13 cellular contexts compared by ENCODE assay signal in genomic region chr17:72603346-72604242, GRCh38.
DNase-seq lines count a peak whose midpoint lies in the region; ATAC-seq and TF ChIP-seq lines count a peak whose summit lies in the region.
"Had no signal": no experiment of that assay in that cellular context is flagged by ENCODE, and none has a peak within 500 bp of the region (broad histone marks: within the 10 kb centered on the region; RNA-seq: fewer than 3 reads in every experiment).

No MANE protein-coding gene starts in this region.

- H3K27ac ChIP-seq in ACC112 (ENCODE audit: low read depth, low read length): peak overlapping the region; percentile 99
- no peak overlapping the region for H3K27ac ChIP-seq in H9 (ENCODE audit: insufficient read length, low read depth, low read length)
- H3K27ac ChIP-seq in SJSA1: peak overlapping the region; percentile 37
- no peak overlapping the region for H3K27ac ChIP-seq in thyroid gland
- H3K27ac ChIP-seq: ovary, uterus had no signal

- H3K4me1 Mint-ChIP-seq in H9: peaks cover 24 to 30% of the 10 kb centered on the region in 2 experiments
- H3K4me1 Mint-ChIP-seq in stimulated activated memory B cell treated with anti-CD40 and anti-IgM and Interleukin-4, amounts not matched to agents 10 μg/mL and 1 μg/mL and 100 μg/mL, for 72 hours: no peaks in the 10 kb centered on the region

- DNase-seq in H9 (no peak), SJSA1 (ENCODE audit: low read depth in 1 of 2, low spot score in 2 of 2) (no peak), glomerular visceral epithelial cell (ENCODE audit: extremely low spot score) (peak; percentile 90), NCI-H1092 treated with DMSO at 0.1 percent for 48 hours (lab: John Stamatoyannopoulos, UW) (no peak), thyroid gland (no peak), germinal center (ENCODE audit: low spot score) (no peak)
- DNase-seq: activated naive CD4-positive, alpha-beta T cell; BE2C; NCI-H1092; ovary; uterus had no signal

- no peak overlapping the region for H3K23ac ChIP-seq in H9 (ENCODE audit: insufficient read length, low read depth, low read length)

- H3K9me3 ChIP-seq in H9 (ENCODE audit: control insufficient read depth, low read depth, low read length) (no peaks in the 10 kb centered on the region), SJSA1 (replicated peaks) (peaks cover 3% of the 10 kb centered on the region; the same call in 1 of the 2 replicates), thyroid gland (no peaks in the 10 kb centered on the region)
- H3K9me3 ChIP-seq: BE2C, ovary, uterus had no signal

- TF ChIP-seq POLR2A in thyroid gland (IDR thresholded peaks at IDR 0.05): no peak

- H3K9ac ChIP-seq in H9 (ENCODE audit: extremely low read depth, insufficient read length, low read length): no peak overlapping the region

- H3K4me3 Mint-ChIP-seq in H9: no peak overlapping the region; a peak in 1 of 5 replicates
- no peak overlapping the region for H3K4me3 Mint-ChIP-seq in stimulated activated memory B cell treated with anti-CD40 and anti-IgM and Interleukin-4, amounts not matched to agents 10 μg/mL and 1 μg/mL and 100 μg/mL, for 72 hours

- H3K79me2 ChIP-seq in ACC112 (ENCODE audit: control insufficient read depth, insufficient read depth, low read length, unreplicated experiment): no peaks in the 10 kb centered on the region
- no peaks in the 10 kb centered on the region for H3K79me2 ChIP-seq in H9 (ENCODE audit: insufficient read depth, low read length)

- H2BK5ac ChIP-seq in H9 (ENCODE audit: insufficient read length, low read length): no peak overlapping the region

- H4K91ac ChIP-seq in H9 (ENCODE audit: insufficient read length, low read depth, low read length): no peak overlapping the region

- H4K20me1 ChIP-seq in H9 (ENCODE audit: control insufficient read depth, insufficient read depth, insufficient read length): no peaks in the 10 kb centered on the region

- no peaks in the 10 kb centered on the region for H3K79me1 ChIP-seq in H9 (ENCODE audit: insufficient read depth, low read depth, low read length, poor library complexity, severe bottlenecking)

- peak overlapping the region; percentile 1 for H3K4me2 ChIP-seq in H9 (ENCODE audit: insufficient read depth, insufficient read length, low read length)

- H3K27me3 ChIP-seq in ACC112 (ENCODE audit: insufficient read depth, low read length) (no peaks in the 10 kb centered on the region), H9 (ENCODE audit: insufficient read depth, low read length) (no peaks in the 10 kb centered on the region), SJSA1 (replicated peaks) (no peaks in the 10 kb centered on the region), thyroid gland (no peaks in the 10 kb centered on the region)
- H3K27me3 ChIP-seq: BE2C, ovary, uterus had no signal

- H2AK5ac ChIP-seq in H9 (ENCODE audit: insufficient read length, low read length): no peak overlapping the region

- no peak overlapping the region for H2BK15ac ChIP-seq in H9 (ENCODE audit: low read depth, low read length)

- H3T11ph ChIP-seq in H9 (ENCODE audit: low read length): no peak overlapping the region

- no peaks in the 10 kb centered on the region; a peak in 1 of 7 replicates for H3K36me3 Mint-ChIP-seq in H9 (ENCODE audit: insufficient read depth in 1 of 3, low read depth in 3 of 3)
- H3K36me3 Mint-ChIP-seq in stimulated activated memory B cell treated with anti-CD40 and anti-IgM and Interleukin-4, amounts not matched to agents 10 μg/mL and 1 μg/mL and 100 μg/mL, for 72 hours: no peaks in the 10 kb centered on the region

- H3K36me3 ChIP-seq in ACC112 (ENCODE audit: insufficient read depth, low read length) (no peaks in the 10 kb centered on the region), SJSA1 (no peaks in the 10 kb centered on the region), thyroid gland (no peaks in the 10 kb centered on the region)
- H3K36me3 ChIP-seq: BE2C, ovary, uterus had no signal

- H3K4me3 ChIP-seq in ACC112 (ENCODE audit: low read depth, low read length): peak overlapping the region; percentile 39
- H3K4me3 ChIP-seq in SJSA1: no peak overlapping the region
- H3K4me3 ChIP-seq in thyroid gland (replicated peaks in 1 of 3): no peak overlapping the region
- H3K4me3 ChIP-seq: ovary, uterus had no signal

- H2BK20ac ChIP-seq in H9 (ENCODE audit: low read depth, low read length, poor library complexity, severe bottlenecking): no peak overlapping the region

- H2BK120ac ChIP-seq in H9 (ENCODE audit: low read depth, low read length, poor library complexity, severe bottlenecking): no peak overlapping the region

- H3K14ac ChIP-seq in H9 (ENCODE audit: insufficient read depth, low read length): no peak overlapping the region

- no peaks in the 10 kb centered on the region for H3K23me2 ChIP-seq in H9 (ENCODE audit: insufficient read length, low read depth, low read length, poor library complexity, severe bottlenecking)

- no peak overlapping the region for H3K4ac ChIP-seq in H9 (ENCODE audit: low read depth, low read length)

- no peak overlapping the region for H4K8ac ChIP-seq in H9 (replicated peaks; ENCODE audit: insufficient read length, low read depth, low read length)

- H3K4me1 ChIP-seq in ACC112 (ENCODE audit: control insufficient read depth, insufficient read depth, low read length, unreplicated experiment) (peaks cover 45% of the 10 kb centered on the region), H9 (ENCODE audit: insufficient read depth, low read length) (0 out of 2 replicates have a peak, but pooled peaks cover under 1% of the 10 kb centered on the region), SJSA1 (replicated peaks) (peaks cover 42% of the 10 kb centered on the region), thyroid gland (no peaks in the 10 kb centered on the region)
- H3K4me1 ChIP-seq: BE2C, uterus had no signal

- H2BK12ac ChIP-seq in H9 (ENCODE audit: insufficient read length, low read depth, low read length): no peak overlapping the region

- no peak overlapping the region for H4K5ac ChIP-seq in H9 (ENCODE audit: insufficient read length, low read depth, low read length)

- no CpG with 5 or more reads among the region's 8 CpGs for WGBS in H9 (ENCODE audit: extremely low coverage, insufficient read length, low lambda C conversion rate)
- WGBS in thyroid gland, 2 donors: 79 to 89% methylated on average over 8 of the region's 8 CpGs

- H2AFZ ChIP-seq in ACC112 (ENCODE audit: low read length, unreplicated experiment): peak overlapping the region; percentile 7
- no peak overlapping the region for H2AFZ ChIP-seq in H9 (ENCODE audit: low read length)

- H3K27ac Mint-ChIP-seq in H9: no peak overlapping the region
- H3K27ac Mint-ChIP-seq in stimulated activated memory B cell treated with anti-CD40 and anti-IgM and Interleukin-4, amounts not matched to agents 10 μg/mL and 1 μg/mL and 100 μg/mL, for 72 hours: no peak overlapping the region

- H3K56ac ChIP-seq in H9 (ENCODE audit: insufficient read length, low read depth, low read length): no peak overlapping the region

- H3K27me3 Mint-ChIP-seq in H9 (ENCODE audit: low read depth): peaks cover 47% of the 10 kb centered on the region
- H3K27me3 Mint-ChIP-seq in stimulated activated memory B cell treated with anti-CD40 and anti-IgM and Interleukin-4, amounts not matched to agents 10 μg/mL and 1 μg/mL and 100 μg/mL, for 72 hours: peaks cover 56% of the 10 kb centered on the region

- H3K18ac ChIP-seq in H9 (ENCODE audit: insufficient read length, low read depth, low read length): no peak overlapping the region

- TF ChIP-seq CTCF in H9 (conservative IDR thresholded peaks at IDR 0.05) (no peak), thyroid gland (IDR thresholded peaks at IDR 0.05) (no peak)

- no peak for ATAC-seq in stimulated activated memory B cell treated with anti-CD40 and anti-IgM and Interleukin-4, amounts not matched to agents 10 μg/mL and 1 μg/mL and 100 μg/mL, for 72 hours

- intact Hi-C loops in thyroid gland (cut with DNase I): no loop called here

- peaks cover 0 to 4% of the 10 kb centered on the region in 2 experiments; a peak in 3 of 5 replicates for H3K9me3 Mint-ChIP-seq in H9
- peaks cover 12% of the 10 kb centered on the region for H3K9me3 Mint-ChIP-seq in stimulated activated memory B cell treated with anti-CD40 and anti-IgM and Interleukin-4, amounts not matched to agents 10 μg/mL and 1 μg/mL and 100 μg/mL, for 72 hours

Comparison
In these comparisons a context has a peak if more than half of its experiments do, and no peak if none do; other contexts are left out.
1. H3K27ac ChIP-seq: peak in ACC112 (single experiment) and SJSA1 (single experiment); none in H9 (single experiment) and thyroid gland (0 of 3).